Comparison of ENCODE assay signal across 17 cellular contexts in genomic region chr2:158102446-158102845, GRCh38. TPM values are rescaled to one million over a fixed set of nuclear protein-coding genes. Genes with fewer than 3 reads are reported as not detected.
"Had no signal": no experiment of that assay in that cellular context is flagged by ENCODE, and none has a peak within 500 bp of the region (broad histone marks: within the 10 kb centered on the region; RNA-seq: fewer than 3 reads in every experiment).

No MANE protein-coding gene starts in this region.

- H3K4me3 ChIP-seq: left ventricle myocardium inferior, skin epidermis, thyroid gland had no signal

- H3K9me3 ChIP-seq: left ventricle myocardium inferior, thyroid gland had no signal

- FAIRE-seq: urothelium cell line had no signal

- H3K27me3 ChIP-seq: thyroid gland had no signal

- H3K36me3 ChIP-seq: left ventricle myocardium inferior, thyroid gland, WERI-Rb-1 had no signal

- H3K4me1 ChIP-seq: left ventricle myocardium inferior, thyroid gland had no signal

- ATAC-seq: activated naive CD8-positive, alpha-beta T cell treated with anti-CD3 and anti-CD28 coated beads, Interleukin-2, amount 50 U/mL, for 24 hours; effector memory CD8-positive, alpha-beta T cell had no signal

- H3K27ac ChIP-seq: left ventricle myocardium inferior, skin epidermis, thyroid gland, WERI-Rb-1 had no signal

- DNase-seq: activated CD4-positive, alpha-beta T cell treated with anti-CD3 and anti-CD28 coated beads for 48 hours; activated CD8-positive, alpha-beta memory T cell treated with anti-CD3 and anti-CD28 coated beads for 24 hours; activated naive CD4-positive, alpha-beta T cell treated with Interleukin-2 at 50 U/mL for 16 hours; activated naive CD8-positive, alpha-beta T cell treated with anti-CD3 and anti-CD28 coated beads, Interleukin-2, amount 50 U/mL, for 24 hours; effector memory CD8-positive, alpha-beta T cell; erythroblast; glutamatergic neuron; left ventricle myocardium inferior; mesenchymal stem cell; nephron progenitor cell; T1000; thyroid gland; WERI-Rb-1 had no signal

RNA-seq across cellular contexts. Expression of gene UPP2, which starts 0.8 kb away (rescaled TPM):
- total RNA-seq: left ventricle myocardium inferior, osteoblast, pulmonary artery endothelial cell had no signal
